ENCODE assay signal across 1 cellular context in genomic region chrX:18793601-18794089, GRCh38.
A peak's percentile ranks its signal among the peaks of the same experiment; 100 is the strongest.
TF ChIP-seq lines count a peak whose summit lies in the region.

No MANE protein-coding gene starts in this region.

TF ChIP-seq in HEK293, 187 proteins besides CTCF, POLR2A, EP300 and RAD21 (continued from another document and continues in another):
- no peak for TF ChIP-seq ZNF518A (tag by site-specific recombination; conservative IDR thresholded peaks at IDR 0.05; ENCODE audit: low read depth)
- no peak for TF ChIP-seq ZSCAN18 (tag by site-specific recombination; IDR thresholded peaks at IDR 0.05)
- TF ChIP-seq ZNF514 (tag by site-specific recombination; IDR thresholded peaks at IDR 0.05) = no peak
- TF ChIP-seq ZNF2 (tag by site-specific recombination; IDR thresholded peaks at IDR 0.05) = no peak
- peak; percentile 76; the same call in 1 of the 2 replicates for TF ChIP-seq ZNF792 (tag by site-specific recombination; IDR thresholded peaks at IDR 0.05)
- TF ChIP-seq ZNF600 (tag by site-specific recombination; IDR thresholded peaks at IDR 0.05) = peak; percentile 34; the same call in 1 of the 2 replicates
- TF ChIP-seq ZNF76 (tag by site-specific recombination; IDR thresholded peaks at IDR 0.05; ENCODE audit: borderline replicate concordance, low read depth) = no peak
- no peak for TF ChIP-seq REST (tag by site-specific recombination; IDR thresholded peaks at IDR 0.05)
- no peak for TF ChIP-seq ZNF561 (tag by site-specific recombination; IDR thresholded peaks at IDR 0.05; ENCODE audit: borderline replicate concordance)
- TF ChIP-seq ZNF585B (tag by site-specific recombination; IDR thresholded peaks at IDR 0.05) = no peak
- TF ChIP-seq GLIS1 (tag by site-specific recombination; IDR thresholded peaks at IDR 0.05) = peak; percentile 56
- TF ChIP-seq ZNF366 (tag by site-specific recombination; conservative IDR thresholded peaks at IDR 0.05) = peak; percentile 53; the same call in 1 of the 2 replicates
- TF ChIP-seq ZNF175 (tag by site-specific recombination; IDR thresholded peaks at IDR 0.05) = no peak
- TF ChIP-seq GLI2 (tag by site-specific recombination; IDR thresholded peaks at IDR 0.05; ENCODE audit: borderline replicate concordance, low read depth) = no peak
- TF ChIP-seq ZNF114 (tag by site-specific recombination; IDR thresholded peaks at IDR 0.05) = no peak
- TF ChIP-seq ZNF610 (tag by site-specific recombination; IDR thresholded peaks at IDR 0.05; ENCODE audit: borderline replicate concordance) = no peak
- peak; percentile 70 for TF ChIP-seq ZBTB21 (tag by site-specific recombination; IDR thresholded peaks at IDR 0.05)
- TF ChIP-seq ZNF280D (tag by site-specific recombination; IDR thresholded peaks at IDR 0.05) = no peak
- TF ChIP-seq OSR2 (tag by site-specific recombination; IDR thresholded peaks at IDR 0.05) = peak; percentile 20; the same call in 1 of the 2 replicates
- TF ChIP-seq HIC1 (tag by site-specific recombination; IDR thresholded peaks at IDR 0.05) = 0 out of 2 replicates have a peak, but pooled peaks have one; percentile 46
- 0 out of 2 replicates have a peak, but pooled peaks have one; percentile 28 for TF ChIP-seq MZF1 (tag by site-specific recombination; IDR thresholded peaks at IDR 0.05; ENCODE audit: borderline replicate concordance)
- TF ChIP-seq WT1 (tag by site-specific recombination; IDR thresholded peaks at IDR 0.05) = no peak
- no peak for TF ChIP-seq SALL2 (tag by site-specific recombination; IDR thresholded peaks at IDR 0.05; ENCODE audit: borderline replicate concordance)
- no peak for TF ChIP-seq ZNF341 (tag by site-specific recombination; IDR thresholded peaks at IDR 0.05; ENCODE audit: low read depth)
- no peak for TF ChIP-seq ZNF302 (tag by site-specific recombination; IDR thresholded peaks at IDR 0.05; ENCODE audit: low read depth)
- no peak for TF ChIP-seq ZFP41 (tag by site-specific recombination; IDR thresholded peaks at IDR 0.05; ENCODE audit: borderline replicate concordance)
- TF ChIP-seq ZSCAN4 (tag by site-specific recombination; IDR thresholded peaks at IDR 0.05) = no peak
- no peak for TF ChIP-seq ZNF510 (tag by site-specific recombination; IDR thresholded peaks at IDR 0.05; ENCODE audit: insufficient replicate concordance)
- no peak for TF ChIP-seq RBAK (tag by site-specific recombination; IDR thresholded peaks at IDR 0.05)
- no peak for TF ChIP-seq ZNF155 (tag by site-specific recombination; IDR thresholded peaks at IDR 0.05)
- peak; percentile 38; the same call in 1 of the 2 replicates for TF ChIP-seq PRDM1 (tag by site-specific recombination; IDR thresholded peaks at IDR 0.05)
- TF ChIP-seq ZNF692 (tag by site-specific recombination; IDR thresholded peaks at IDR 0.05) = 0 out of 2 replicates have a peak, but pooled peaks have one; percentile 32
- no peak for TF ChIP-seq ZBTB8A (tag by site-specific recombination; IDR thresholded peaks at IDR 0.05)
- peak; percentile 65 for TF ChIP-seq ZNF549 (tag by site-specific recombination; IDR thresholded peaks at IDR 0.05)
- TF ChIP-seq ATF2 (tag by site-specific recombination; IDR thresholded peaks at IDR 0.05; ENCODE audit: low read depth) = peak; percentile 43
- TF ChIP-seq ZNF26 (tag by site-specific recombination; IDR thresholded peaks at IDR 0.05) = no peak
- TF ChIP-seq ZNF423 (tag by site-specific recombination; IDR thresholded peaks at IDR 0.05) = no peak
- TF ChIP-seq ZNF747 (tag by site-specific recombination; IDR thresholded peaks at IDR 0.05) = no peak
